In the genomic region with DNA sequence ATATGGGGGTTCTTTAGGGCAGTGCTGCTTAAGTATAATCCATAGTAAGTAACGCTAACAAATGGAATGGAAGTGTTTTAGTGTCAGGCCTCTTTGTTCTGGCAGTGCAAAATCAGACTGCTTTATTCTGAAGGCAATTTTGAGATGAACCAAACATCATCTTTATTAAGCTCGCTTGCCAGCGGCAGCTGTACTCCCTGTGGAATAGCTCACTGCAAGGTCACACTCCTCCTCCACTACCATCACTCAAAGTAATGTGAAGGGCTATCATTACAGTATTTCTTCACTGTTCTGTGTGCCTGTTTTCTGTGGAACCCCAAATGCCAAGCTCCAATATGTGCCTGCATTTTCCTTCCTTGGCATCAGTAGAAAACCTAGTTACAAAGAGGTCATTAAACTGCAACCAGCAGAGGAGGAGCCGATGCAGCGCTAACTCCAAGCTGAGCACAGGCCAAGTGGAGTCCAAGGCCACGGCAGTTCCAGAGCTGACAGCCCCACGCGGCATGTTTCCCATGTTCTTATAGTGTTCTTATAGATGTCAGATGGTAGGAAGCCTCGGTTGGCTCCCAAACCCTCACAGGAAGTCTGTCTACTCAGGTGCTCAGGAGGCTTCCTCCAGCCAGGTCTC, we compare ENCODE assay signal across 1 cellular context.
TF ChIP-seq lines count a peak whose summit lies in the region.

No MANE protein-coding gene starts in this region.

TF ChIP-seq in neural cell, 6 proteins besides CTCF, POLR2A, EP300 and RAD21:
- TF ChIP-seq TAF1 (IDR thresholded peaks at IDR 0.05; ENCODE audit: low read depth) (no peak), POLR2AphosphoS5 (IDR thresholded peaks at IDR 0.05) (peak; percentile 11)
